7 cellular contexts compared by ENCODE assay signal in genomic region chr5:102583663-102584062, GRCh38.
A peak's percentile ranks its signal among the peaks of the same experiment; 100 is the strongest.
DNase-seq lines count a peak whose midpoint lies in the region; FAIRE-seq and TF ChIP-seq lines count a peak whose summit lies in the region.

No MANE protein-coding gene starts in this region.

- TF ChIP-seq CTCF in GM12874 (IDR thresholded peaks at IDR 0.05; ENCODE audit: insufficient read depth, low read depth, low read length) (peak; percentile 7; the same call in 1 of the 2 replicates), astrocyte of the spinal cord (IDR thresholded peaks at IDR 0.05; ENCODE audit: low read depth, low read length) (no peak)

- FAIRE-seq in GM12891 (lab: Jason Lieb, UNC) = no peak

- H3K4me3 ChIP-seq in astrocyte of the spinal cord (ENCODE audit: low read depth, low read length) = no peak overlapping the region

- DNase-seq in NCI-H2029 (lab: John Stamatoyannopoulos, UW) = peak; percentile 27
- peak; percentile 38 for DNase-seq in astrocyte of the spinal cord (ENCODE audit: low read depth, low spot score)
- peak; percentile 10 for DNase-seq in medulla oblongata (ENCODE audit: extremely low spot score)
- DNase-seq in activated CD4-positive, alpha-beta T cell treated with anti-CD3 and anti-CD28 coated beads for 4 hours = no peak
- DNase-seq in GM12891 (ENCODE audit: insufficient read length, low spot score) = no peak
- no peak for DNase-seq in activated effector memory CD4-positive, alpha-beta T cell treated with anti-CD3 and anti-CD28 coated beads, Interleukin-2, amount 50 U/mL, for 16 hours

- no peak for TF ChIP-seq POLR2A in GM12891 (IDR thresholded peaks at IDR 0.05; ENCODE audit: low read depth, low read length)

- in situ Hi-C loops in astrocyte of the spinal cord (cut with HindIII; ENCODE audit: low sequenced_read_pairs) = no loop called here

TF ChIP-seq in GM12891, 5 proteins besides CTCF, POLR2A, EP300 and RAD21:
- no peak for TF ChIP-seq POLR2AphosphoS5 (IDR thresholded peaks at IDR 0.05; ENCODE audit: low read depth, low read length)
- TF ChIP-seq SPI1 (IDR thresholded peaks at IDR 0.05; ENCODE audit: low read depth, low read length) = no peak
- no peak for TF ChIP-seq POU2F2 (IDR thresholded peaks at IDR 0.05; ENCODE audit: low read depth, low read length)
- no peak for TF ChIP-seq TAF1 (IDR thresholded peaks at IDR 0.05; ENCODE audit: low read depth, low read length)
- no peak for TF ChIP-seq PAX5 (IDR thresholded peaks at IDR 0.05; ENCODE audit: insufficient read depth, low read length, severe bottlenecking)

Comparison
In these comparisons a context has a peak if more than half of its experiments do, and no peak if none do; other contexts are left out.
1. DNase-seq: peak in NCI-H2029 (single experiment), astrocyte of the spinal cord (single experiment) and medulla oblongata (single experiment); none in activated CD4-positive, alpha-beta T cell treated with anti-CD3 and anti-CD28 coated beads for 4 hours (0 of 2), GM12891 (single experiment) and activated effector memory CD4-positive, alpha-beta T cell treated with anti-CD3 and anti-CD28 coated beads, Interleukin-2, amount 50 U/mL, for 16 hours (single experiment).